Comparison of ENCODE assay signal across 3 cellular contexts in genomic region chr3:175787109-175787508, GRCh38.
DNase-seq lines count a peak whose midpoint lies in the region; ATAC-seq and TF ChIP-seq lines count a peak whose summit lies in the region.
"Not testable (repeated sequence)": the region's sequence is repeated elsewhere in the genome, so short reads cannot be mapped to it uniquely, and the experiment has no call there.

No MANE protein-coding gene starts in this region.

- not testable (repeated sequence) for H3K4me1 ChIP-seq in GM23338 (ENCODE audit: insufficient read depth)

- H3K4me2 ChIP-seq in GM23338, result not testable (repeated sequence)

- not testable (repeated sequence) for H3K27ac Mint-ChIP-seq in GM23338, WTC11, nephron progenitor cell

- POLR2A ChIA-PET in WTC11 (lab: Charles Lee), result not testable (repeated sequence)

- not testable (repeated sequence) for H3K79me2 ChIP-seq in GM23338 (replicated peaks; ENCODE audit: insufficient read depth)

- not testable (repeated sequence) for H3K27me3 ChIP-seq in GM23338 (ENCODE audit: insufficient read depth)

- not testable (repeated sequence) for H3K27me3 Mint-ChIP-seq in GM23338 (ENCODE audit: insufficient read depth, low read depth, poor library complexity); WTC11 (ENCODE audit: low read depth); nephron progenitor cell (ENCODE audit: low read depth, poor library complexity)

- CTCF ChIA-PET in WTC11 (lab: Charles Lee), result interaction anchor here (0.9 kb wide), 1 partner anchor 153 kb away, joined by 3 read pairs; no protein-coding TSS in a partner anchor

- not testable (repeated sequence) for H3K36me3 Mint-ChIP-seq in GM23338 (ENCODE audit: low read depth); nephron progenitor cell (ENCODE audit: low read depth)
- peaks cover 10% of the 10 kb centered on the region for H3K36me3 Mint-ChIP-seq in WTC11

- not testable (repeated sequence) for H3F3A ChIP-seq in GM23338 (replicated peaks; ENCODE audit: low read depth)

- H3K36me3 ChIP-seq in GM23338 (ENCODE audit: insufficient read depth), result not testable (repeated sequence)

- not testable (repeated sequence) for H3K4me3 ChIP-seq in GM23338

- H3K9me2 ChIP-seq in GM23338 (ENCODE audit: insufficient read depth), result not testable (repeated sequence)

- not testable (repeated sequence) for TF ChIP-seq CTCF in GM23338 (conservative IDR thresholded peaks at IDR 0.05; ENCODE audit: low read depth in 2 of 2); WTC11 (IDR thresholded peaks at IDR 0.05); nephron progenitor cell (IDR thresholded peaks at IDR 0.05)

- H3K4me3 Mint-ChIP-seq in GM23338, nephron progenitor cell: not testable (repeated sequence)
- H3K4me3 Mint-ChIP-seq in WTC11, result 0 out of 2 replicates have a peak overlapping the region, but pooled peaks have one; percentile 22

- H3K4me1 Mint-ChIP-seq in GM23338, nephron progenitor cell: not testable (repeated sequence)
- peaks cover 13% of the 10 kb centered on the region for H3K4me1 Mint-ChIP-seq in WTC11

- ATAC-seq in GM23338, WTC11: not testable (repeated sequence)

- H3K9me3 Mint-ChIP-seq in GM23338, WTC11, nephron progenitor cell: not testable (repeated sequence)

- H4K20me1 ChIP-seq in GM23338 (replicated peaks; ENCODE audit: insufficient read depth), result not testable (repeated sequence)

- 0 out of 2 replicates have a peak overlapping the region, but pooled peaks have one; percentile 20 for H2AFZ ChIP-seq in GM23338

- not testable (repeated sequence) for H3K27ac ChIP-seq in GM23338 (ENCODE audit: low read depth)

- not testable (repeated sequence) for DNase-seq in GM23338 (ENCODE audit: low spot score)
- DNase-seq in WTC11 (ENCODE audit: low spot score) (peak; percentile 63), nephron progenitor cell (peak; percentile 9)

TF ChIP-seq in WTC11, 78 proteins besides CTCF, POLR2A, EP300 and RAD21:
- 0 out of 2 replicates have a peak, but pooled peaks have one; percentile 34 for TF ChIP-seq FOXK1 (CRISPR knock-in tag; IDR thresholded peaks at IDR 0.05)
TF ChIP-seq in WTC11: peak in this region for 1; not testable (repeated sequence) for 77.
